8 cellular contexts compared by ENCODE assay signal in genomic region chrX:13087322-13088154, GRCh38. TPM values are rescaled to one million over a fixed set of nuclear protein-coding genes. Genes with fewer than 3 reads are reported as not detected.
DNase-seq lines count a peak whose midpoint lies in the region; ATAC-seq, FAIRE-seq and TF ChIP-seq lines count a peak whose summit lies in the region.

No MANE protein-coding gene starts in this region.

- no peak overlapping the region for H3K27ac ChIP-seq in sigmoid colon

- peak; percentile 63 for ATAC-seq in GM21367 (IDR thresholded peaks at IDR 0.05; ENCODE audit: unreplicated experiment)
- ATAC-seq in activated CD4-positive, CD25-positive, alpha-beta regulatory T cell treated with anti-CD3 and anti-CD28 coated beads, Interleukin-2, amount 50 U/mL, for 24 hours: peak; percentile 68 to 71

- no peak for TF ChIP-seq POLR2A in sigmoid colon (IDR thresholded peaks at IDR 0.05)

- H3K36me3 ChIP-seq in sigmoid colon: no peaks in the 10 kb centered on the region

- FAIRE-seq in urothelium cell line (lab: Jason Lieb, UNC): no peak

- no peaks in the 10 kb centered on the region for H3K27me3 ChIP-seq in sigmoid colon

- 40 to 81% methylated on average over 9 of the region's 9 CpGs for WGBS in sigmoid colon, 2 donors

- TF ChIP-seq EP300 in sigmoid colon (IDR thresholded peaks at IDR 0.05): no peak

- H3K4me3 ChIP-seq in fibroblast of the aortic adventitia (ENCODE audit: low read depth, low read length) (no peak overlapping the region), sigmoid colon (no peak overlapping the region)

- no peaks in the 10 kb centered on the region for H3K9me3 ChIP-seq in sigmoid colon

- H3K4me1 ChIP-seq in sigmoid colon: no peaks in the 10 kb centered on the region

- TF ChIP-seq CTCF in fibroblast of the aortic adventitia (IDR thresholded peaks at IDR 0.05; ENCODE audit: insufficient read depth, low read length) (no peak), sigmoid colon (IDR thresholded peaks at IDR 0.05) (no peak)

- DNase-seq in COLO829 (ENCODE audit: low spot score) (peak; percentile 63), HT-29 (ENCODE audit: low spot score) (peak; percentile 45), fibroblast of the aortic adventitia (ENCODE audit: low read depth) (peak; percentile 31), urothelium cell line (ENCODE audit: low spot score) (peak; percentile 15), sigmoid colon (no peak), DMS79 treated with DMSO at 0.1 percent for 48 hours (lab: John Stamatoyannopoulos, UW) (no peak)

- intact Hi-C loops in sigmoid colon (cut with DNase I): loop anchor here (10.0 kb wide), 1 partner anchor 113 kb away; the partner anchor contains the start of gene TMSB4X

RNA-seq across cellular contexts. Expression of gene FAM9C, which starts 43.1 kb away (rescaled TPM):
- total RNA-seq in HT-29 (2014; rRNA removed; shearing (Covaris generic)): not detected in 2 replicates
- total RNA-seq in fibroblast of the aortic adventitia (ENCODE audit: low replicate concordance): not detected in 2 replicates
- not detected for total RNA-seq in sigmoid colon
- under 1 TPM in 1 of 3 donors, not detected in 2; 0.17 TPM for polyA plus RNA-seq in sigmoid colon

Comparison
In these comparisons a context has a peak if more than half of its experiments do, and no peak if none do; other contexts are left out.
1. DNase-seq: peak in COLO829 (single experiment), HT-29 (single experiment), fibroblast of the aortic adventitia (single experiment) and urothelium cell line (single experiment); none in sigmoid colon (single experiment) and DMS79 treated with DMSO at 0.1 percent for 48 hours (single experiment).